Comparison of ENCODE assay signal across 27 cellular contexts in the genomic region with DNA sequence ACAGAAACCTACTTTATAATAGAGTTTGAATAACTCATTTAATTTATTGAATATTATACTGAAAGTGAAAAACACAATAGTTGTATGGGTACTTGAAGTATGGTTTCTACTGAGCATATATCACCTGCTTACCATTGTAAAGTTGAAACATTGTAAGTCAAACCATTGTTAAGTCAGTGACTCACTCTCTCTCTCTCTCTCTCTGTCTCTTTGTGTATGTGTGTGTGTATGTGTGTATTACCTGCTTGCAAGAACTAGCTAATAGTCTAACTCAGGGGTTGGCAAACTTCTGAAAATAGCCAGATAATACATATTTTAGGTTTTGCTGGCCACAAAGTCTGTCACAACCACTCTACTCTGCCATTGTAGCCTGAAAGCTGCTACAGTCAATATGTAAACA.
A peak's percentile ranks its signal among the peaks of the same experiment; 100 is the strongest.
DNase-seq lines count a peak whose midpoint lies in the region; ATAC-seq, FAIRE-seq and TF ChIP-seq lines count a peak whose summit lies in the region.
"Had no signal": no experiment of that assay in that cellular context is flagged by ENCODE, and none has a peak within 500 bp of the region (broad histone marks: within the 10 kb centered on the region; RNA-seq: fewer than 3 reads in every experiment).

No MANE protein-coding gene starts in this region.

- POLR2A ChIA-PET in activated CD8-positive, alpha-beta T cell treated with anti-CD3 and anti-CD28 coated beads for 36 hours (lab: Charles Lee) = no interaction called here

- intact Hi-C loops in activated CD8-positive, alpha-beta T cell treated with anti-CD3 and anti-CD28 coated beads for 36 hours (cut with micrococcal nuclease) = no loop called here

- no peak overlapping the region for H3K4me3 Mint-ChIP-seq in activated CD8-positive, alpha-beta T cell treated with anti-CD3 and anti-CD28 coated beads for 36 hours
- H3K4me3 Mint-ChIP-seq: B cell; CD8-positive, alpha-beta memory T cell; neural progenitor cell had no signal

- no peaks in the 10 kb centered on the region for H3K27me3 ChIP-seq in bronchial epithelial cell (ENCODE audit: control insufficient read depth, insufficient read depth, low read length)
- H3K27me3 ChIP-seq: neural progenitor cell, stomach, tibial artery had no signal

- DNase-seq in A172 (ENCODE audit: low spot score) (peak; percentile 42), M059J (ENCODE audit: low read depth) (peak; percentile 75), bronchial epithelial cell (ENCODE audit: low read depth) (peak; percentile 91), glomerular visceral epithelial cell (ENCODE audit: extremely low spot score) (peak; percentile 42), amygdala (lab: John Stamatoyannopoulos, UW) (no peak)
- no peak for DNase-seq in activated CD8-positive, alpha-beta T cell treated with anti-CD3 and anti-CD28 coated beads for 36 hours
- DNase-seq in activated CD8-positive, alpha-beta memory T cell treated with anti-CD3 and anti-CD28 coated beads, Interleukin-2, amount 50 U/mL, for 4 hours = no peak
- DNase-seq: activated CD4-positive, alpha-beta T cell treated with anti-CD3 and anti-CD28 coated beads for 48 hours; activated naive CD4-positive, alpha-beta T cell treated with anti-CD3 and anti-CD28 coated beads, Interleukin-2, amount 50 U/mL, for 16 hours; aorta; CD8-positive, alpha-beta memory T cell; erythroblast; GDM1; islet precursor cell; MV-4-11; NCI-H2171; NCI-H526 treated with DMSO at 0.1 percent for 48 hours; RPMI8226; stomach; tibial artery had no signal

- no peaks in the 10 kb centered on the region for H3K27me3 Mint-ChIP-seq in activated CD8-positive, alpha-beta T cell treated with anti-CD3 and anti-CD28 coated beads for 36 hours
- H3K27me3 Mint-ChIP-seq: B cell; CD8-positive, alpha-beta memory T cell; progenitor cell of endocrine pancreas had no signal

- no peaks in the 10 kb centered on the region for H3K36me3 Mint-ChIP-seq in activated CD8-positive, alpha-beta T cell treated with anti-CD3 and anti-CD28 coated beads for 36 hours (ENCODE audit: low read depth)
- H3K36me3 Mint-ChIP-seq: CD8-positive, alpha-beta memory T cell had no signal

- no peak for FAIRE-seq in bronchial epithelial cell (lab: Jason Lieb, UNC)
- FAIRE-seq: A204.1, K562 had no signal

- no peaks in the 10 kb centered on the region for H3K36me3 ChIP-seq in bronchial epithelial cell (ENCODE audit: control insufficient read depth, insufficient read depth, low read length)
- H3K36me3 ChIP-seq: neural progenitor cell, stomach, tibial artery had no signal

- no peak overlapping the region for H3K4me3 ChIP-seq in bronchial epithelial cell (ENCODE audit: low read depth, low read length)
- H3K4me3 ChIP-seq: K562, neural progenitor cell, SK-N-MC, stomach, tibial artery had no signal

- no peak for TF ChIP-seq CTCF in bronchial epithelial cell (IDR thresholded peaks at IDR 0.05; ENCODE audit: insufficient read depth, low read length, severe bottlenecking)
- TF ChIP-seq CTCF in activated CD8-positive, alpha-beta T cell treated with anti-CD3 and anti-CD28 coated beads for 36 hours (IDR thresholded peaks at IDR 0.05) = no peak

- H3K9me3 Mint-ChIP-seq in activated CD8-positive, alpha-beta T cell treated with anti-CD3 and anti-CD28 coated beads for 36 hours = peaks cover 26% of the 10 kb centered on the region

- no peak overlapping the region for H3K27ac Mint-ChIP-seq in activated CD8-positive, alpha-beta T cell treated with anti-CD3 and anti-CD28 coated beads for 36 hours
- H3K27ac Mint-ChIP-seq: B cell; CD8-positive, alpha-beta memory T cell; progenitor cell of endocrine pancreas had no signal

- CTCF ChIA-PET in activated CD8-positive, alpha-beta T cell treated with anti-CD3 and anti-CD28 coated beads for 36 hours (lab: Charles Lee) = interaction anchor here (1.4 kb wide), 1 partner anchor 9 kb away, joined by 3 read pairs; no protein-coding TSS in a partner anchor

- no peak for ATAC-seq in GM21528 (IDR thresholded peaks at IDR 0.05; ENCODE audit: low FRiP score, unreplicated experiment)
- ATAC-seq in activated CD8-positive, alpha-beta T cell treated with anti-CD3 and anti-CD28 coated beads for 36 hours = no peak
- ATAC-seq: K562 had no signal

- H3K4me1 Mint-ChIP-seq in activated CD8-positive, alpha-beta T cell treated with anti-CD3 and anti-CD28 coated beads for 36 hours (ENCODE audit: low read depth) = no peaks in the 10 kb centered on the region
- H3K4me1 Mint-ChIP-seq: B cell; CD8-positive, alpha-beta memory T cell had no signal

Comparison
In these comparisons a context has a peak if more than half of its experiments do, and no peak if none do; other contexts are left out.
1. DNase-seq: peak in A172 (single experiment), M059J (single experiment), bronchial epithelial cell (single experiment) and glomerular visceral epithelial cell (single experiment); none in activated CD8-positive, alpha-beta T cell treated with anti-CD3 and anti-CD28 coated beads for 36 hours (single experiment), amygdala (0 of 56) and activated CD8-positive, alpha-beta memory T cell treated with anti-CD3 and anti-CD28 coated beads, Interleukin-2, amount 50 U/mL, for 4 hours (single experiment).